Comparison of ENCODE assay signal across 15 cellular contexts in genomic region chr3:40312661-40313226, GRCh38. TPM values are rescaled to one million over a fixed set of nuclear protein-coding genes. Genes with fewer than 3 reads are reported as not detected.
DNase-seq lines count a peak whose midpoint lies in the region; ATAC-seq and TF ChIP-seq lines count a peak whose summit lies in the region.
"Had no signal": no experiment of that assay in that cellular context is flagged by ENCODE, and none has a peak within 500 bp of the region (broad histone marks: within the 10 kb centered on the region; RNA-seq: fewer than 3 reads in every experiment).

No MANE protein-coding gene starts in this region.

- no peaks in the 10 kb centered on the region for H3K9me3 ChIP-seq in CD4-positive, alpha-beta T cell (ENCODE audit: control insufficient read depth, low read length)
- H3K9me3 ChIP-seq in naive thymus-derived CD4-positive, alpha-beta T cell (ENCODE audit: control insufficient read depth in 2 of 3, low read length in 3 of 3): no peaks in the 10 kb centered on the region
- H3K9me3 ChIP-seq: BLaER1 treated with 17β-estradiol and CSF1 and Interleukin-3, amounts not matched to agents 10 nM and 100 nM had no signal

- in situ Hi-C loops in brain microvascular endothelial cell (cut with HindIII; ENCODE audit: low pct_ligation_motif_present, low sequenced_read_pairs): no loop called here

- intact Hi-C loops in CD4-positive, alpha-beta T cell (cut with DNase I, micrococcal nuclease): loop anchor here in 1 of 2 experiments (5.0 kb wide), 3 partner anchors 890 to 1700 kb away; partner anchors contain the start of gene RPSA
- intact Hi-C loops in naive thymus-derived CD4-positive, alpha-beta T cell (cut with micrococcal nuclease): loop anchor here in 1 of 2 donors (10.0 kb wide), 1 partner anchor 1782 kb away; the partner anchor contains the start of gene TRAK1

- H3K27me3 Mint-ChIP-seq in CD4-positive, alpha-beta T cell: no peaks in the 10 kb centered on the region
- no peaks in the 10 kb centered on the region for H3K27me3 Mint-ChIP-seq in naive thymus-derived CD4-positive, alpha-beta T cell

- POLR2A ChIA-PET in CD4-positive, alpha-beta T cell (lab: Charles Lee): no interaction called here
- POLR2A ChIA-PET in naive thymus-derived CD4-positive, alpha-beta T cell (lab: Charles Lee): interaction anchor here (0.6 to 4.3 kb wide), 4 partner anchors 121 to 887 kb away, joined by 3 to 26 read pairs (median 4); partner anchors contain the start of genes CTNNB1 and RPL14

- peak overlapping the region; percentile 62 for H3K27ac Mint-ChIP-seq in CD4-positive, alpha-beta T cell
- peak overlapping the region in 6 of 9 donors; percentile 8 to 99 (median 76) for H3K27ac Mint-ChIP-seq in naive thymus-derived CD4-positive, alpha-beta T cell

- no peak overlapping the region for H3K27ac ChIP-seq in CD4-positive, alpha-beta T cell (ENCODE audit: low read depth, low read length)
- peak overlapping the region; percentile 24 for H3K27ac ChIP-seq in naive thymus-derived CD4-positive, alpha-beta T cell (ENCODE audit: low read depth, low read length)
- no peak overlapping the region for H3K27ac ChIP-seq in brain microvascular endothelial cell
- H3K27ac ChIP-seq: BLaER1 treated with 17β-estradiol and CSF1 and Interleukin-3, amounts not matched to agents 10 nM and 100 nM had no signal

- H3K4me3 ChIP-seq in naive thymus-derived CD4-positive, alpha-beta T cell (ENCODE audit: low read length): no peak overlapping the region
- no peak overlapping the region for H3K4me3 ChIP-seq in brain microvascular endothelial cell (ENCODE audit: low read depth, low read length)

- H3K4me1 Mint-ChIP-seq in CD4-positive, alpha-beta T cell (ENCODE audit: low read depth): peaks cover 53% of the 10 kb centered on the region
- H3K4me1 Mint-ChIP-seq in naive thymus-derived CD4-positive, alpha-beta T cell: peaks cover 5 to 44% (median 30%) of the 10 kb centered on the region in 7 donors

- CTCF ChIA-PET in CD4-positive, alpha-beta T cell (lab: Charles Lee): interaction anchor here (2.3 kb wide), 1 partner anchor 121 kb away, joined by 6 read pairs; no protein-coding TSS in a partner anchor
- CTCF ChIA-PET in naive thymus-derived CD4-positive, alpha-beta T cell (lab: Charles Lee): interaction anchor here (1.0 to 8.6 kb wide), 2 partner anchors 10 to 121 kb away, joined by 3 to 90 read pairs; no protein-coding TSS in a partner anchor

- DNase-seq in CD4-positive, alpha-beta T cell: no peak
- peak; percentile 35 for DNase-seq in OCI-M1 (lab: John Stamatoyannopoulos, UW)
- DNase-seq in erythroblast (lab: John Stamatoyannopoulos, UW): peak; percentile 55 to 69
- DNase-seq in naive thymus-derived CD4-positive, alpha-beta T cell: no peak
- no peak for DNase-seq in brain microvascular endothelial cell
- no peak for DNase-seq in activated CD8-positive, alpha-beta memory T cell treated with anti-CD3 and anti-CD28 coated beads for 24 hours
- DNase-seq in midbrain (lab: John Stamatoyannopoulos, UW): no peak
- DNase-seq: amygdala; effector memory CD4-positive, alpha-beta T cell; NCI-H1105 treated with DMSO at 0.1 percent for 48 hours; NCI-H446; T1000 had no signal

- no peaks in the 10 kb centered on the region for H3K9me3 Mint-ChIP-seq in CD4-positive, alpha-beta T cell
- peaks cover 0 to 4% (median 0%) of the 10 kb centered on the region in 11 donors for H3K9me3 Mint-ChIP-seq in naive thymus-derived CD4-positive, alpha-beta T cell

- no peak for TF ChIP-seq CTCF in CD4-positive, alpha-beta T cell (IDR thresholded peaks at IDR 0.05)
- TF ChIP-seq CTCF in brain microvascular endothelial cell (IDR thresholded peaks at IDR 0.05; ENCODE audit: low read depth, low read length, missing control alignments): no peak

- H3K27me3 ChIP-seq in CD4-positive, alpha-beta T cell (ENCODE audit: control insufficient read depth, insufficient read depth, low read length): no peaks in the 10 kb centered on the region
- no peaks in the 10 kb centered on the region for H3K27me3 ChIP-seq in naive thymus-derived CD4-positive, alpha-beta T cell (ENCODE audit: control insufficient read depth in 2 of 2, insufficient read depth in 2 of 2, low read length in 2 of 2)
- no peaks in the 10 kb centered on the region for H3K27me3 ChIP-seq in brain microvascular endothelial cell (replicated peaks)
- H3K27me3 ChIP-seq: BLaER1 treated with 17β-estradiol and CSF1 and Interleukin-3, amounts not matched to agents 10 nM and 100 nM had no signal

- no peak for TF ChIP-seq POLR2A in erythroblast (IDR thresholded peaks at IDR 0.05; ENCODE audit: low read length)

- ATAC-seq in CD4-positive, alpha-beta T cell (ENCODE audit: poor library complexity): no peak
- ATAC-seq in naive thymus-derived CD4-positive, alpha-beta T cell: no peak
- ATAC-seq in GM19035 (IDR thresholded peaks at IDR 0.05; ENCODE audit: unreplicated experiment): no peak
- ATAC-seq: HCT116 had no signal

- H3K36me3 ChIP-seq in naive thymus-derived CD4-positive, alpha-beta T cell (ENCODE audit: control insufficient read depth in 2 of 3, insufficient read depth in 3 of 3, low read length in 3 of 3): peaks cover 4 to 37% (median 16%) of the 10 kb centered on the region in 3 experiments
- H3K36me3 ChIP-seq in brain microvascular endothelial cell (replicated peaks): peaks cover 18% of the 10 kb centered on the region

- peak overlapping the region; percentile 1 for H3K4me3 Mint-ChIP-seq in CD4-positive, alpha-beta T cell
- peak overlapping the region in 1 of 10 donors; percentile 99 for H3K4me3 Mint-ChIP-seq in naive thymus-derived CD4-positive, alpha-beta T cell

- H3K4me1 ChIP-seq in naive thymus-derived CD4-positive, alpha-beta T cell (ENCODE audit: control insufficient read depth in 2 of 2, insufficient read depth in 2 of 2, low read length in 2 of 2): peaks cover 5 to 16% of the 10 kb centered on the region in 2 donors

- H3K36me3 Mint-ChIP-seq in CD4-positive, alpha-beta T cell (ENCODE audit: low read depth): peaks cover 60% of the 10 kb centered on the region
- H3K36me3 Mint-ChIP-seq in naive thymus-derived CD4-positive, alpha-beta T cell: peaks cover 0 to 23% (median 4%) of the 10 kb centered on the region in 5 donors

RNA-seq across cellular contexts. Expression of gene EIF1B, which starts 3.2 kb away (rescaled TPM):
- total RNA-seq in CD4-positive, alpha-beta T cell: 100 to 1,000 TPM; 112 to 120 TPM
- total RNA-seq in naive thymus-derived CD4-positive, alpha-beta T cell: 10 to 100 TPM; 34.5 to 82.0 (median 53.3) TPM
- polyA plus RNA-seq in naive thymus-derived CD4-positive, alpha-beta T cell: 10 to 100 TPM; 36.9 to 49.8 TPM

Comparison
In these comparisons a context has a peak if more than half of its experiments do, and no peak if none do; other contexts are left out.
1. DNase-seq: peak in OCI-M1 (single experiment) and erythroblast (2 of 2); none in CD4-positive, alpha-beta T cell (0 of 10), naive thymus-derived CD4-positive, alpha-beta T cell (0 of 9), brain microvascular endothelial cell (single experiment), activated CD8-positive, alpha-beta memory T cell treated with anti-CD3 and anti-CD28 coated beads for 24 hours (single experiment) and midbrain (single experiment).